Comparison of ENCODE assay signal across 8 cellular contexts in genomic region chr1:40032240-40032891, GRCh38. TPM values are rescaled to one million over a fixed set of nuclear protein-coding genes. Genes with fewer than 3 reads are reported as not detected.
DNase-seq lines count a peak whose midpoint lies in the region; ATAC-seq and TF ChIP-seq lines count a peak whose summit lies in the region.

No MANE protein-coding gene starts in this region.

- H3K9me3 ChIP-seq in OCI-LY1 (ENCODE audit: low read length), result no peaks in the 10 kb centered on the region

- H3F3A ChIP-seq in OCI-LY1 (ENCODE audit: insufficient read depth, low read length), result no peaks in the 10 kb centered on the region

- H4K20me1 ChIP-seq in OCI-LY1 (ENCODE audit: insufficient read depth, low read length), result no peaks in the 10 kb centered on the region

- H3K27me3 ChIP-seq in OCI-LY1 (ENCODE audit: insufficient read depth, low read length) (no peaks in the 10 kb centered on the region), foreskin keratinocyte (no peaks in the 10 kb centered on the region)

- DNase-seq in DMS 273 (lab: John Stamatoyannopoulos, UW; ENCODE audit: unreplicated experiment) (peak; percentile 100), HT-29 (ENCODE audit: low spot score) (peak; percentile 83), foreskin keratinocyte (peak in 1 of 2 donors; percentile 62), posterior cingulate gyrus (peak in 8 of 10 donors; percentile 31 to 89 (median 59))
- peak; percentile 31 for DNase-seq in activated effector memory CD4-positive, alpha-beta T cell treated with Interleukin-2 at 50 U/mL for 16 hours

- H3K79me2 ChIP-seq in OCI-LY1 (ENCODE audit: insufficient read depth, low read length), result no peaks in the 10 kb centered on the region

- H3K9me2 ChIP-seq in OCI-LY1 (ENCODE audit: low read depth, low read length), result no peaks in the 10 kb centered on the region

- peak; percentile 34 for ATAC-seq in foreskin keratinocyte
- ATAC-seq in GM18502 (IDR thresholded peaks at IDR 0.05; ENCODE audit: poor library complexity, unreplicated experiment), result no peak
- no peak for ATAC-seq in HG02588 (IDR thresholded peaks at IDR 0.05; ENCODE audit: unreplicated experiment)

- TF ChIP-seq CTCF in OCI-LY1 (IDR thresholded peaks at IDR 0.05; ENCODE audit: low read length) (peak; percentile 88), foreskin keratinocyte (conservative IDR thresholded peaks at IDR 0.05) (peak; percentile 88)

- no peaks in the 10 kb centered on the region for H3K36me3 ChIP-seq in OCI-LY1 (ENCODE audit: insufficient read depth, low read length)

- no peak overlapping the region for H2AFZ ChIP-seq in OCI-LY1 (ENCODE audit: low read length)

- no peaks in the 10 kb centered on the region for H3K4me1 ChIP-seq in OCI-LY1 (ENCODE audit: insufficient read depth, low read length, severe bottlenecking)
- H3K4me1 ChIP-seq in foreskin keratinocyte, result peaks cover 31% of the 10 kb centered on the region

- H3K27ac ChIP-seq in OCI-LY1 (ENCODE audit: low read depth, low read length, poor library complexity, severe bottlenecking) (no peak overlapping the region), foreskin keratinocyte (no peak overlapping the region)

- intact Hi-C loops in posterior cingulate gyrus (cut with DNase I), result loop anchor here (2.0 to 5.0 kb wide), 2 partner anchors 60 to 114 kb away; no protein-coding TSS in a partner anchor

- H3K9ac ChIP-seq in OCI-LY1 (ENCODE audit: low read length), result no peak overlapping the region

- no peak overlapping the region for H3K4me2 ChIP-seq in OCI-LY1 (ENCODE audit: low read length)

- no peak overlapping the region for H3K4me3 ChIP-seq in OCI-LY1 (ENCODE audit: low read depth, low read length, poor library complexity, severe bottlenecking)

RNA-seq across cellular contexts. Expression of gene CAP1, which starts 8.2 kb away (rescaled TPM):
- total RNA-seq in HT-29 (2014; rRNA removed; shearing (Covaris generic)), result 169 and 180 TPM in 2 replicates
- total RNA-seq in foreskin keratinocyte, result 787 and 894 TPM in 2 replicates
- 440 and 451 TPM in 2 replicates for polyA plus RNA-seq in foreskin keratinocyte
